In the genomic region with DNA sequence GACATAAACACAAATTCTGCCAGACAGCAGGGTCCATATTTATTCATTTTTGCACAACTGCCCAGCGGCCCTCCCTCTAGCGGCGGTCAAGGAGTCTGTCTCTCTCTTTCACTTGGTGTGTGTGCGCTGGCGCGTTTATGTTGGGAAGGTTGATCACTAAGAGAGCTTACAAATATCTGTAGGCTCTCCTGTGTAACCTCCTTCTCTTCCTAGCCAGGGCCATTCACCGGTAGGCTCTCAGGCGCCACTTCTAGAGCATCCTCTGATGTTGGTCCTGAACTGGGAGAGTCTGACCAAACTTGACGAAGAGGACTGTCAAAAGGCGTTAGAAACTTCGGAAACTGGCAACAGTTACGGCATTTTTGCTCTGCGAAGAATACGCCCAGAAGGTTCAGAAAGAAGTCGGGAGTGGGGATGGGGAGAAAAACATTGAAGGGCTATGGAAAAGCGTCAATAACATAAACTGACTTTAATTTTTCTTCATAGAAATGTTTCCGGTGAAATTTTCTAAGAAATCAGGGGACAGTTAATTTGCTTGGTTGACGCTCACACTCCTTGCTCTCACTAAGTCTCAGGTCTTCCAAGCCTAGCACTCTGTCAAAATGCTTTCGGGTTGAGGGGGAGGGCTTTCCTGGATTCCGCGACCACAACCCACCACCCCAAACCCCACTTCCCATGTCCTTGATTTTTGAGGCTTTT, we compare ENCODE assay signal across 1 cellular context.
TF ChIP-seq lines count a peak whose summit lies in the region.

No MANE protein-coding gene starts in this region.

TF ChIP-seq in GM12878, 131 proteins besides CTCF, POLR2A, EP300 and RAD21 (continued from another document):
- TF ChIP-seq, protein P1, sequence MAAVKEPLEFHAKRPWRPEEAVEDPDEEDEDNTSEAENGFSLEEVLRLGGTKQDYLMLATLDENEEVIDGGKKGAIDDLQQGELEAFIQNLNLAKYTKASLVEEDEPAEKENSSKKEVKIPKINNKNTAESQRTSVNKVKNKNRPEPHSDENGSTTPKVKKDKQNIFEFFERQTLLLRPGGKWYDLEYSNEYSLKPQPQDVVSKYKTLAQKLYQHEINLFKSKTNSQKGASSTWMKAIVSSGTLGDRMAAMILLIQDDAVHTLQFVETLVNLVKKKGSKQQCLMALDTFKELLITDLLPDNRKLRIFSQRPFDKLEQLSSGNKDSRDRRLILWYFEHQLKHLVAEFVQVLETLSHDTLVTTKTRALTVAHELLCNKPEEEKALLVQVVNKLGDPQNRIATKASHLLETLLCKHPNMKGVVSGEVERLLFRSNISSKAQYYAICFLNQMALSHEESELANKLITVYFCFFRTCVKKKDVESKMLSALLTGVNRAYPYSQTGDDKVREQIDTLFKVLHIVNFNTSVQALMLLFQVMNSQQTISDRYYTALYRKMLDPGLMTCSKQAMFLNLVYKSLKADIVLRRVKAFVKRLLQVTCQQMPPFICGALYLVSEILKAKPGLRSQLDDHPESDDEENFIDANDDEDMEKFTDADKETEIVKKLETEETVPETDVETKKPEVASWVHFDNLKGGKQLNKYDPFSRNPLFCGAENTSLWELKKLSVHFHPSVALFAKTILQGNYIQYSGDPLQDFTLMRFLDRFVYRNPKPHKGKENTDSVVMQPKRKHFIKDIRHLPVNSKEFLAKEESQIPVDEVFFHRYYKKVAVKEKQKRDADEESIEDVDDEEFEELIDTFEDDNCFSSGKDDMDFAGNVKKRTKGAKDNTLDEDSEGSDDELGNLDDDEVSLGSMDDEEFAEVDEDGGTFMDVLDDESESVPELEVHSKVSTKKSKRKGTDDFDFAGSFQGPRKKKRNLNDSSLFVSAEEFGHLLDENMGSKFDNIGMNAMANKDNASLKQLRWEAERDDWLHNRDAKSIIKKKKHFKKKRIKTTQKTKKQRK (IDR thresholded peaks at IDR 0.05; ENCODE audit: low read depth, low read length), result no peak
- no peak for TF ChIP-seq MTA3 (IDR thresholded peaks at IDR 0.05; ENCODE audit: borderline replicate concordance, low read length)
- no peak for TF ChIP-seq TCF7 (IDR thresholded peaks at IDR 0.05; ENCODE audit: borderline replicate concordance)
- TF ChIP-seq, protein P2, sequence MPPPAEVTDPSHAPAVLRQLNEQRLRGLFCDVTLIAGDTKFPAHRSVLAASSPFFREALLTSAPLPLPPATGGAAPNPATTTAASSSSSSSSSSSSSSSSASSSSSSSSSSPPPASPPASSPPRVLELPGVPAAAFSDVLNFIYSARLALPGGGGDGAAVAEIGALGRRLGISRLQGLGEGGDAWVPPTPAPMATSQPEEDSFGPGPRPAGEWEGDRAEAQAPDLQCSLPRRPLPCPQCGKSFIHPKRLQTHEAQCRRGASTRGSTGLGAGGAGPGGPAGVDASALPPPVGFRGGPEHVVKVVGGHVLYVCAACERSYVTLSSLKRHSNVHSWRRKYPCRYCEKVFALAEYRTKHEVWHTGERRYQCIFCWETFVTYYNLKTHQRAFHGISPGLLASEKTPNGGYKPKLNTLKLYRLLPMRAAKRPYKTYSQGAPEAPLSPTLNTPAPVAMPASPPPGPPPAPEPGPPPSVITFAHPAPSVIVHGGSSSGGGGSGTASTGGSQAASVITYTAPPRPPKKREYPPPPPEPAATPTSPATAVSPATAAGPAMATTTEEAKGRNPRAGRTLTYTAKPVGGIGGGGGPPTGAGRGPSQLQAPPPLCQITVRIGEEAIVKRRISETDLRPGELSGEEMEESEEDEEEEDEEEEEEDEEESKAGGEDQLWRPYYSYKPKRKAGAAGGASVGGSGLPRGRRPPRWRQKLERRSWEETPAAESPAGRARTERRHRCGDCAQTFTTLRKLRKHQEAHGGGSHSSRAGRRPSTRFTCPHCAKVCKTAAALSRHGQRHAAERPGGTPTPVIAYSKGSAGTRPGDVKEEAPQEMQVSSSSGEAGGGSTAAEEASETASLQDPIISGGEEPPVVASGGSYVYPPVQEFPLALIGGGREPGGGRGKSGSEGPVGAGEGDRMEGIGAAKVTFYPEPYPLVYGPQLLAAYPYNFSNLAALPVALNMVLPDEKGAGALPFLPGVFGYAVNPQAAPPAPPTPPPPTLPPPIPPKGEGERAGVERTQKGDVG (CRISPR knock-in tag; IDR thresholded peaks at IDR 0.05), result no peak
- no peak for TF ChIP-seq RAD51 (IDR thresholded peaks at IDR 0.05)
- no peak for TF ChIP-seq ATF7 (IDR thresholded peaks at IDR 0.05; ENCODE audit: low read depth)
- TF ChIP-seq SMAD1 (IDR thresholded peaks at IDR 0.05; ENCODE audit: low read depth, partially characterized antibody), result no peak
- TF ChIP-seq PKNOX1 (IDR thresholded peaks at IDR 0.05), result no peak
- no peak for TF ChIP-seq ZNF592 (IDR thresholded peaks at IDR 0.05)
- no peak for TF ChIP-seq FOXM1 (IDR thresholded peaks at IDR 0.05; ENCODE audit: low read depth, low read length)
- no peak for TF ChIP-seq SUZ12 (IDR thresholded peaks at IDR 0.05; ENCODE audit: unreplicated experiment)
- no peak for TF ChIP-seq ZZZ3 (IDR thresholded peaks at IDR 0.05; ENCODE audit: control insufficient read depth, insufficient read length, low read depth)
